22 cellular contexts compared by ENCODE assay signal in the genomic region with DNA sequence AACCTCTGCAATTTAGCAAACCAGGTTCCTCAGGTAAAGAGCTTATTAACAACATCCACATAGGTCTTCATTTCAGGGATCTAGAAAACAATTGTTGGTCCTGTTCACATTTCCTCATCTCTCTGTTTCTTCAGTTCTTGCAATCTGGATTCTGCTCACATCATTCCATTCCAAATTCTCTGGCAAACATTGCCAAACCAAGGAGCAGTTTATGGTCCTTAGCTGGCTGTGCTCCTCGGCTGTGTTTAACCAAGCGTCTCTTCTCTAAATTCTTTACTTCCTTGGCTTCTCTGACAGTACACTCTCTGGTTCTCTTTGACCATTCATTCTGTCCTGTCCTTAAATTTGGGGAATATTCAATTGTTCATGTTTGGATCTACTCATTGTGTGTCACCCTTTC.
DNase-seq lines count a peak whose midpoint lies in the region; ATAC-seq and TF ChIP-seq lines count a peak whose summit lies in the region.
"Had no signal": no experiment of that assay in that cellular context is flagged by ENCODE, and none has a peak within 500 bp of the region (broad histone marks: within the 10 kb centered on the region; RNA-seq: fewer than 3 reads in every experiment).

No MANE protein-coding gene starts in this region.

- H3K36me3 ChIP-seq in adipocyte (ENCODE audit: control insufficient read depth, insufficient read depth, low read length, severe bottlenecking) (no peaks in the 10 kb centered on the region), gastroesophageal sphincter (no peaks in the 10 kb centered on the region)
- H3K36me3 ChIP-seq: esophagus squamous epithelium, WERI-Rb-1 had no signal

- H3K4me3 ChIP-seq in adipocyte (ENCODE audit: low read length) = no peak overlapping the region
- H3K4me3 ChIP-seq in gastroesophageal sphincter = no peak overlapping the region
- H3K4me3 ChIP-seq: dorsolateral prefrontal cortex, esophagus squamous epithelium, GM12878, lung, skin epidermis had no signal

- peak overlapping the region; percentile 16 for H3K9ac ChIP-seq in adipocyte (ENCODE audit: low read length)
- H3K9ac ChIP-seq: KMS-11 had no signal

- H3K27me3 ChIP-seq in adipocyte (replicated peaks; ENCODE audit: control insufficient read depth, insufficient read depth, low read length) = no peaks in the 10 kb centered on the region
- H3K27me3 ChIP-seq in gastroesophageal sphincter = no peaks in the 10 kb centered on the region
- H3K27me3 ChIP-seq: dorsolateral prefrontal cortex, esophagus squamous epithelium had no signal

- DNase-seq in adipocyte (ENCODE audit: low read depth) = peak; percentile 61
- peak; percentile 54 for DNase-seq in stromal cell of bone marrow (ENCODE audit: low read depth)
- no peak for DNase-seq in UCSD-AML1 (lab: John Stamatoyannopoulos, UW; ENCODE audit: unreplicated experiment)
- no peak for DNase-seq in islet precursor cell
- no peak for DNase-seq in NCI-H446 treated with DMSO at 0.1 percent for 48 hours (lab: John Stamatoyannopoulos, UW)
- no peak for DNase-seq in HUDEP-2 (lab: John Stamatoyannopoulos, UW; ENCODE audit: unreplicated experiment in 76 of 76)
- DNase-seq: activated CD8-positive, alpha-beta T cell treated with anti-CD3 and anti-CD28 coated beads, Interleukin-2, amount 10 ng/mL, durations not matched to agents 7 days and 5 days; amygdala; CD4-positive, alpha-beta memory T cell; dorsolateral prefrontal cortex; esophagus squamous epithelium; NCI-H1694; NCI-H510A treated with DMSO at 0.1 percent for 48 hours; stimulated activated naive B cell treated with anti-CD40 and anti-IgM and Interleukin-4, amounts not matched to agents 10 μg/mL and 1 μg/mL and 100 μg/mL, for 72 hours; WERI-Rb-1 had no signal

- H3K27ac ChIP-seq in C4-2B (peak overlapping the region; percentile 77; the same call in 1 of the 2 replicates), gastroesophageal sphincter (peak overlapping the region in 3 of 4 donors; percentile 21 to 59 (median 44))
- H3K27ac ChIP-seq: KMS-11, WERI-Rb-1 had no signal

- H3K9me3 ChIP-seq in adipocyte (ENCODE audit: control insufficient read depth, low read length) (no peaks in the 10 kb centered on the region), gastroesophageal sphincter (no peaks in the 10 kb centered on the region)
- H3K9me3 ChIP-seq: esophagus squamous epithelium had no signal

- H3K4me1 ChIP-seq in adipocyte (ENCODE audit: control insufficient read depth, insufficient read depth, low read length) (peaks cover 48% of the 10 kb centered on the region), gastroesophageal sphincter (peaks cover 0 to 16% (median 5%) of the 10 kb centered on the region in 3 donors)

- 15 to 24% methylated on average over 2 of the region's 2 CpGs for WGBS in gastroesophageal sphincter (ENCODE audit: low coverage in 1 of 2), 2 donors

- TF ChIP-seq POLR2A in gastroesophageal sphincter (IDR thresholded peaks at IDR 0.05) = no peak

- ATAC-seq in gastroesophageal sphincter = peak; percentile 64
- ATAC-seq: activated CD8-positive, alpha-beta T cell treated with anti-CD3 and anti-CD28 coated beads, Interleukin-2, amount 10 ng/mL, durations not matched to agents 7 days and 5 days; GM12878; SK-N-SH treated with all-trans-retinoic acid at 6 μM for 48 hours; stimulated activated naive B cell treated with anti-CD40 and anti-IgM and Interleukin-4, amounts not matched to agents 10 μg/mL and 1 μg/mL and 100 μg/mL, for 72 hours had no signal

- TF ChIP-seq CTCF in C4-2B (conservative IDR thresholded peaks at IDR 0.05) (no peak), gastroesophageal sphincter (IDR thresholded peaks at IDR 0.05) (no peak)

- TF ChIP-seq EP300 in gastroesophageal sphincter (IDR thresholded peaks at IDR 0.05) = no peak

Comparison
In these comparisons a context has a peak if more than half of its experiments do, and no peak if none do; other contexts are left out.
1. DNase-seq: peak in adipocyte (single experiment) and stromal cell of bone marrow (single experiment); none in UCSD-AML1 (single experiment), islet precursor cell (single experiment), NCI-H446 treated with DMSO at 0.1 percent for 48 hours (single experiment) and HUDEP-2 (0 of 76).